Comparison of ENCODE assay signal across 20 cellular contexts in genomic region chr16:60137891-60138290, GRCh38.
"Had no signal": no experiment of that assay in that cellular context is flagged by ENCODE, and none has a peak within 500 bp of the region (broad histone marks: within the 10 kb centered on the region; RNA-seq: fewer than 3 reads in every experiment).

No MANE protein-coding gene starts in this region.

- H3K27ac ChIP-seq: KMS-11 had no signal

- H3K4me3 ChIP-seq: K562 had no signal

- ATAC-seq: K562, SK-N-SH treated with all-trans-retinoic acid at 6 μM for 48 hours had no signal

- DNase-seq: Kasumi-1, NCI-H1092, NCI-H1436, NCI-H187, NCI-H2029, NCI-H2081 treated with DMSO at 0.1 percent for 48 hours, NCI-H2171, NCI-H226, NCI-H446, NCI-H510A, NCI-H524 treated with DMSO at 0.1 percent for 48 hours, NCI-H69, NCI-H774, RPMI8226, SHP77, T-helper 1 cell had no signal

- H3K27ac Mint-ChIP-seq: IgD-negative memory B cell had no signal

- H3K27me3 Mint-ChIP-seq: IgD-negative memory B cell had no signal

- H3K4me1 Mint-ChIP-seq: IgD-negative memory B cell had no signal
